In the genomic region with DNA sequence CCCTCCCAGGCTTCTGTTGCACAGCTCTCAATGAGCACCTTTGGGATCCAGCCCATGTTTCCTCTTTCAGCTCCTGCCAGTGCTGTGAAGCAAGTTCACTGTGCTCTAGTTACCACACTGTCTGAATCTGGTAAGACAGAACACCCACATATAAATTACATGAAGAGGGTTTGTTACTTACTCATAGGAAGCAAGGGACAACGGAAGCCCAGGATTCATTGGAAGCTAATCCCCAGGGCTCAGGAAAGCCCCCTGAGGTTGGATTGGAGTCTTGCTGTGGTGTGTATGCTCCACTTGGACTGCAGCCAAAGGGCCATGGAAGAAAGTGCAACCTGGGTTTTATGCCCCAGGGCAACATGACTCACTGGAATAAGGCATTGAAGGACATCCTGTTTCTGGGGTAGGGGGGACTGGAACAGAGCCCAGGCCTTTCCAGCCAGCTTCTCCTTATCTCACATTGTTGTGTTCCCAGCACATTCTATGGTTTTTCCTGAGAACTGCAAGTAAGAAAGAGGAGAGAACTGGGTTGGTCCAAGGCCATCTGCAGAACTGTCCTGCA, we compare ENCODE assay signal across 13 cellular contexts. TPM values are rescaled to one million over a fixed set of nuclear protein-coding genes. Genes with fewer than 3 reads are reported as not detected.
DNase-seq lines count a peak whose midpoint lies in the region; ATAC-seq and TF ChIP-seq lines count a peak whose summit lies in the region.
"Had no signal": no experiment of that assay in that cellular context is flagged by ENCODE, and none has a peak within 500 bp of the region (broad histone marks: within the 10 kb centered on the region; RNA-seq: fewer than 3 reads in every experiment).

No MANE protein-coding gene starts in this region.

- no peak for ATAC-seq in Right ventricle myocardium superior (ENCODE audit: poor library complexity)
- ATAC-seq: activated CD8-positive, alpha-beta T cell treated with anti-CD3 and anti-CD28 coated beads for 36 hours; psoas muscle had no signal

- H3K4me3 ChIP-seq in BJ (ENCODE audit: low read depth, low read length) (no peak overlapping the region), brain microvascular endothelial cell (ENCODE audit: low read depth, low read length) (no peak overlapping the region), kidney epithelial cell (ENCODE audit: low read depth, low read length) (no peak overlapping the region)
- H3K4me3 ChIP-seq: psoas muscle had no signal

- no peak for TF ChIP-seq CTCF in BJ (IDR thresholded peaks at IDR 0.05; ENCODE audit: insufficient read depth, low read depth, low read length)
- TF ChIP-seq CTCF in brain microvascular endothelial cell (IDR thresholded peaks at IDR 0.05; ENCODE audit: low read depth, low read length, missing control alignments), result no peak
- TF ChIP-seq CTCF in kidney epithelial cell (IDR thresholded peaks at IDR 0.05; ENCODE audit: insufficient read depth, low read length, poor library complexity, severe bottlenecking), result no peak

- CTCF ChIA-PET in BJ (lab: Yijun Ruan, JAX), result interaction anchor here (2.6 kb wide), 1 partner anchor 12 kb away, joined by 9 read pairs; no protein-coding TSS in a partner anchor

- H3K27ac ChIP-seq in brain microvascular endothelial cell, result peak overlapping the region; percentile 92
- H3K27ac ChIP-seq: psoas muscle had no signal

- H3K27me3 ChIP-seq in BJ (ENCODE audit: control insufficient read depth, insufficient read depth, low read length) (no peaks in the 10 kb centered on the region), brain microvascular endothelial cell (replicated peaks) (no peaks in the 10 kb centered on the region), kidney epithelial cell (ENCODE audit: control insufficient read depth, insufficient read depth, low read length) (no peaks in the 10 kb centered on the region)

- in situ Hi-C loops in brain microvascular endothelial cell (cut with HindIII; ENCODE audit: low pct_ligation_motif_present, low sequenced_read_pairs), result no loop called here

- peak; percentile 74 for DNase-seq in BJ (ENCODE audit: low read depth)
- DNase-seq in LoVo (ENCODE audit: low spot score), result peak; percentile 91
- peak; percentile 99 for DNase-seq in brain microvascular endothelial cell
- DNase-seq in kidney epithelial cell (ENCODE audit: low read depth), result peak; percentile 48
- no peak for DNase-seq in stimulated activated CD4-positive, alpha-beta T cell treated with anti-CD3 and anti-CD28 coated beads, Interleukin-2, amount 100 ng/mL, for 48 hours
- no peak for DNase-seq in SK-N-DZ (ENCODE audit: low spot score)
- no peak for DNase-seq in Right ventricle myocardium superior
- no peak for DNase-seq in SHP77 treated with DMSO at 0.1 percent for 48 hours (lab: John Stamatoyannopoulos, UW)
- DNase-seq: activated CD8-positive, alpha-beta T cell treated with anti-CD3 and anti-CD28 coated beads for 36 hours; activated naive CD8-positive, alpha-beta T cell treated with anti-CD3 and anti-CD28 coated beads, Interleukin-2, amount 10 ng/mL, durations not matched to agents 7 days and 5 days; NCI-H1105 treated with DMSO at 0.1 percent for 48 hours; psoas muscle; RPMI8226 had no signal

- intact Hi-C loops in Right ventricle myocardium superior (cut with DNase I), result no loop called here

- no peaks in the 10 kb centered on the region for H3K36me3 ChIP-seq in BJ (ENCODE audit: control insufficient read depth, insufficient read depth, low read length)
- no peaks in the 10 kb centered on the region for H3K36me3 ChIP-seq in brain microvascular endothelial cell (replicated peaks)
- H3K36me3 ChIP-seq in kidney epithelial cell (ENCODE audit: control insufficient read depth, insufficient read depth, low read length), result no peaks in the 10 kb centered on the region

- POLR2A ChIA-PET in BJ (lab: Charles Lee), result no interaction called here

RNA-seq across cellular contexts. Expression of a gene that starts 15.6 kb away (rescaled TPM):
- polyA plus RNA-seq in BJ (2011; rRNA removed), result 12.4 and 22.1 TPM in 2 replicates
- 11.3 and 16.0 TPM in 2 replicates for polyA minus RNA-seq in BJ (2011; rRNA and poly(A)+ RNA removed)
- total RNA-seq in kidney epithelial cell, result 7.1 and 9.7 TPM in 2 replicates
- 7.4 and 8.6 TPM in 2 replicates for polyA plus RNA-seq in SK-N-DZ (2014; cell fraction: cytosol; rRNA removed)
- polyA plus RNA-seq in SK-N-DZ (2014; cell fraction: nucleus; rRNA removed), result 37.5 and 47.3 TPM in 2 replicates
- 23.2 TPM for total RNA-seq in Right ventricle myocardium superior

RNA-seq across cellular contexts. Expression of a gene that starts 52.2 kb away (rescaled TPM):
- polyA plus RNA-seq in BJ (2011; rRNA removed), result not detected in 2 replicates
- polyA minus RNA-seq in BJ (2011; rRNA and poly(A)+ RNA removed), result not detected in 2 replicates
- total RNA-seq in kidney epithelial cell (0.17 and 0.21 TPM in 2 replicates), Right ventricle myocardium superior (18.8 TPM)
- polyA plus RNA-seq in SK-N-DZ (2014; cell fraction: cytosol; rRNA removed), result not detected in 2 replicates
- polyA plus RNA-seq in SK-N-DZ (2014; cell fraction: nucleus; rRNA removed), result 0.11 TPM in 1 of 2 replicates, not detected in the other

Comparison
In these comparisons a context has a peak if more than half of its experiments do, and no peak if none do; other contexts are left out.
1. DNase-seq: peak in BJ (single experiment), LoVo (single experiment), brain microvascular endothelial cell (single experiment) and kidney epithelial cell (single experiment); none in stimulated activated CD4-positive, alpha-beta T cell treated with anti-CD3 and anti-CD28 coated beads, Interleukin-2, amount 100 ng/mL, for 48 hours (0 of 2), SK-N-DZ (single experiment), Right ventricle myocardium superior (single experiment) and SHP77 treated with DMSO at 0.1 percent for 48 hours (single experiment).
2. RNA of a gene that starts 52.2 kb away (total RNA-seq): 18.8 TPM in Right ventricle myocardium superior (single experiment); 0.17 to 0.21 TPM in kidney epithelial cell; every median in the first group is over 10 times any median in the second.